ENCODE assay signal across 18 cellular contexts in the genomic region with DNA sequence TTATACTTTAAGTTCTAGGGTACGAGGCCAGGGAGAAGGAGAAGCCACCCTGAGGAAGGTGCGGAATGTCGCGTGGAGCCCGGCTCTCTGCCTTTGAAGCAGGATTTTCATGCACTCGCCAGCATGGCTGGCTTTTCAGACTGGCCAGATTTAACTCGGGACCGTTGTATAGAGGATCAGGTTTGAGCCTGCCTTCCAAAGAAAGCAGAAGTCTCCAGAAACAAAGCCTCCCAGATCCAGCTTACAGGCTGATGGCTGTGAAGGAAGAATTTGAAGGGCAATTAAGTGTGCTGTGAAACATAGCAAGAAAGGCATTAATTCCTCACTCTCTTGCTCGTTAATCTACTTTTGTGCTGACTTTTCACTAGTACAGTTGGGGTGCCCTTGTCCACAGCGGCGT.
A peak's percentile ranks its signal among the peaks of the same experiment; 100 is the strongest.
DNase-seq lines count a peak whose midpoint lies in the region; ATAC-seq and TF ChIP-seq lines count a peak whose summit lies in the region.
"Had no signal": no experiment of that assay in that cellular context is flagged by ENCODE, and none has a peak within 500 bp of the region (broad histone marks: within the 10 kb centered on the region; RNA-seq: fewer than 3 reads in every experiment).

No MANE protein-coding gene starts in this region.

- H3K36me3 ChIP-seq in H7 (replicated peaks; ENCODE audit: control insufficient read depth, insufficient read depth, low read length) (no peaks in the 10 kb centered on the region), endodermal cell (ENCODE audit: control insufficient read depth, insufficient read depth, low read length) (no peaks in the 10 kb centered on the region), neural cell (ENCODE audit: insufficient read depth, low read length) (no peaks in the 10 kb centered on the region)
- H3K36me3 ChIP-seq: BLaER1 treated with 17β-estradiol and CSF1 and Interleukin-3, amounts not matched to agents 10 nM and 100 nM had no signal

- H3K4me3 ChIP-seq in H7 (ENCODE audit: insufficient read depth, low read depth, low read length) (no peak overlapping the region), endodermal cell (ENCODE audit: low read length) (no peak overlapping the region), neural cell (ENCODE audit: low read length) (no peak overlapping the region)
- H3K4me3 ChIP-seq: BLaER1 treated with 17β-estradiol and CSF1 and Interleukin-3, amounts not matched to agents 10 nM and 100 nM; GM23248 had no signal

- no peak overlapping the region for H3K27ac Mint-ChIP-seq in endodermal cell
- H3K27ac Mint-ChIP-seq: B cell; CD8-positive, alpha-beta T cell; HFFc6; IgD-negative memory B cell had no signal

- 40 to 51% methylated on average over 8 to 11 of the region's 11 CpGs for WGBS in endodermal cell (ENCODE audit: insufficient coverage in 1 of 2, insufficient read length in 1 of 2), 2 experiments

- no peak overlapping the region for H2AFZ ChIP-seq in neural cell (ENCODE audit: low read depth, low read length)
- H2AFZ ChIP-seq: GM23248 had no signal

- H3K27ac ChIP-seq in endodermal cell (ENCODE audit: low read depth, low read length) (peak overlapping the region; percentile 49), neural cell (ENCODE audit: low read length) (no peak overlapping the region)
- H3K27ac ChIP-seq: BLaER1 treated with 17β-estradiol and CSF1 and Interleukin-3, amounts not matched to agents 10 nM and 100 nM; GM23248 had no signal

- H3K27me3 ChIP-seq in H7 (ENCODE audit: control insufficient read depth, insufficient read depth, low read length) (peaks cover 33% of the 10 kb centered on the region), endodermal cell (ENCODE audit: control insufficient read depth, insufficient read depth, low read length, poor library complexity, severe bottlenecking) (peaks cover 63% of the 10 kb centered on the region), neural cell (ENCODE audit: insufficient read depth, low read depth, low read length) (no peaks in the 10 kb centered on the region)

- H3K9me3 Mint-ChIP-seq in endodermal cell = no peaks in the 10 kb centered on the region
- H3K9me3 Mint-ChIP-seq: CD8-positive, alpha-beta T cell had no signal

- no peaks in the 10 kb centered on the region for H3K9me2 ChIP-seq in neural cell (ENCODE audit: insufficient read depth, low read length)

- no peak for ATAC-seq in HG03520 (IDR thresholded peaks at IDR 0.05; ENCODE audit: unreplicated experiment)
- ATAC-seq: CD8-positive, alpha-beta T cell; HCT116; HepG2 had no signal

- TF ChIP-seq EP300 in neural cell (conservative IDR thresholded peaks at IDR 0.05; ENCODE audit: poor library complexity, severe bottlenecking) = no peak

- no peaks in the 10 kb centered on the region for H4K20me1 ChIP-seq in neural cell (ENCODE audit: insufficient read depth)

- no peak overlapping the region for H3K4me3 Mint-ChIP-seq in endodermal cell
- H3K4me3 Mint-ChIP-seq: B cell; CD8-positive, alpha-beta T cell; HFFc6; IgD-negative memory B cell had no signal

- no peaks in the 10 kb centered on the region for H3K9me3 ChIP-seq in endodermal cell (ENCODE audit: control insufficient read depth, low read length)
- H3K9me3 ChIP-seq in neural cell (ENCODE audit: low read length) = no peaks in the 10 kb centered on the region
- H3K9me3 ChIP-seq: BLaER1 treated with 17β-estradiol and CSF1 and Interleukin-3, amounts not matched to agents 10 nM and 100 nM had no signal

- H3F3A ChIP-seq in neural cell (ENCODE audit: insufficient read depth, low read length, poor library complexity, severe bottlenecking) = no peaks in the 10 kb centered on the region

- H3K9ac ChIP-seq in endodermal cell (ENCODE audit: extremely low read depth, low read length, poor library complexity, severe bottlenecking) = no peak overlapping the region
- H3K9ac ChIP-seq in neural cell (ENCODE audit: low read length) = no peak overlapping the region
- H3K9ac ChIP-seq: BLaER1 treated with 17β-estradiol and CSF1 and Interleukin-3, amounts not matched to agents 10 nM and 100 nM; GM23248 had no signal

- no peak overlapping the region for H3K4me2 ChIP-seq in neural cell (ENCODE audit: low read length)
- H3K4me2 ChIP-seq: BLaER1 treated with 17β-estradiol and CSF1 and Interleukin-3, amounts not matched to agents 10 nM and 100 nM had no signal

- H3K27me3 Mint-ChIP-seq in endodermal cell (ENCODE audit: insufficient read depth) = peaks cover 56% of the 10 kb centered on the region

- H3K4me1 Mint-ChIP-seq in endodermal cell = peaks cover 15% of the 10 kb centered on the region
- H3K4me1 Mint-ChIP-seq: B cell, IgD-negative memory B cell had no signal

- TF ChIP-seq RAD21 in neural cell (conservative IDR thresholded peaks at IDR 0.05) = no peak

- peaks cover 3% of the 10 kb centered on the region for H3K4me1 ChIP-seq in endodermal cell (ENCODE audit: control insufficient read depth, insufficient read depth, low read length)

- H3K79me2 ChIP-seq in neural cell (replicated peaks; ENCODE audit: insufficient read depth, low read length) = no peaks in the 10 kb centered on the region

- no peaks in the 10 kb centered on the region for H3K36me3 Mint-ChIP-seq in endodermal cell (ENCODE audit: low read depth)
- H3K36me3 Mint-ChIP-seq: CD8-positive, alpha-beta T cell had no signal

- DNase-seq in H7 (peak; percentile 52), endodermal cell (no peak), NCI-H1105 (lab: John Stamatoyannopoulos, UW) (no peak), NCI-H2081 (lab: John Stamatoyannopoulos, UW) (no peak)
- no peak for DNase-seq in activated naive CD4-positive, alpha-beta T cell (lab: John Stamatoyannopoulos, UW)
- DNase-seq: Calu3; CD8-positive, alpha-beta T cell; DND-41; EL; GM23248; HFFc6 had no signal

- TF ChIP-seq CTCF in endodermal cell (conservative IDR thresholded peaks at IDR 0.05) (no peak), neural cell (IDR thresholded peaks at IDR 0.05; ENCODE audit: poor library complexity, severe bottlenecking) (no peak)

TF ChIP-seq in neural cell, 6 proteins besides CTCF, POLR2A, EP300 and RAD21:
- TF ChIP-seq POLR2AphosphoS5 (IDR thresholded peaks at IDR 0.05) (peak; percentile 35), SMC3 (conservative IDR thresholded peaks at IDR 0.05; ENCODE audit: poor library complexity) (no peak)
